ENCODE assay signal across 15 cellular contexts in genomic region chr9:14270358-14271077, GRCh38. TPM values are rescaled to one million over a fixed set of nuclear protein-coding genes. Genes with fewer than 3 reads are reported as not detected.
DNase-seq lines count a peak whose midpoint lies in the region; ATAC-seq and TF ChIP-seq lines count a peak whose summit lies in the region.
"Had no signal": no experiment of that assay in that cellular context is flagged by ENCODE, and none has a peak within 500 bp of the region (broad histone marks: within the 10 kb centered on the region; RNA-seq: fewer than 3 reads in every experiment).

No MANE protein-coding gene starts in this region.

- H3K9me3 Mint-ChIP-seq in type B pancreatic cell, result peaks cover 12% of the 10 kb centered on the region
- H3K9me3 Mint-ChIP-seq in endothelial cell (ENCODE audit: unreplicated experiment), result no peaks in the 10 kb centered on the region
- H3K9me3 Mint-ChIP-seq: activated CD4-positive, alpha-beta memory T cell treated with anti-CD3 and anti-CD28 coated beads for 36 hours had no signal

- no peak overlapping the region for H3K18ac ChIP-seq in mesenchymal stem cell (ENCODE audit: low read depth in 1 of 2, low read length in 2 of 2)

- peaks cover 4% of the 10 kb centered on the region for H3K79me1 ChIP-seq in mesenchymal stem cell (replicated peaks; ENCODE audit: low read length, poor library complexity, severe bottlenecking)

- H3K14ac ChIP-seq in mesenchymal stem cell (ENCODE audit: low read length in 2 of 2), result no peak overlapping the region

- in situ Hi-C loops in mammary epithelial cell (cut with MboI; ENCODE audit: low sequenced_read_pairs in 2 of 2), result no loop called here

- TF ChIP-seq CTCF in breast epithelium (IDR thresholded peaks at IDR 0.05) (no peak), mammary epithelial cell (conservative IDR thresholded peaks at IDR 0.05 in 1 of 2, IDR thresholded peaks at IDR 0.05 in 1 of 2; ENCODE audit: extremely low read depth in 1 of 2, insufficient read depth in 1 of 2, low read depth in 1 of 2, low read length in 2 of 2) (no peak), type B pancreatic cell (conservative IDR thresholded peaks at IDR 0.05) (no peak), endothelial cell (IDR thresholded peaks at IDR 0.05; ENCODE audit: unreplicated experiment) (no peak)

- H3K9me3 ChIP-seq in breast epithelium (no peaks in the 10 kb centered on the region), mammary epithelial cell (replicated peaks; ENCODE audit: insufficient read depth, low read length) (no peaks in the 10 kb centered on the region), mesenchymal stem cell (ENCODE audit: control insufficient read depth, low read length) (no peaks in the 10 kb centered on the region)

- H3K27me3 ChIP-seq in breast epithelium, result no peaks in the 10 kb centered on the region
- no peaks in the 10 kb centered on the region for H3K27me3 ChIP-seq in mammary epithelial cell (ENCODE audit: insufficient read depth, low read length)
- H3K27me3 ChIP-seq in mesenchymal stem cell (ENCODE audit: control insufficient read depth in 1 of 2, insufficient read depth in 1 of 2, low read length in 2 of 2), result no peaks in the 10 kb centered on the region

- DNase-seq in breast epithelium (ENCODE audit: low spot score in 2 of 2) (no peak), mammary epithelial cell (no peak), mesenchymal stem cell (peak; percentile 49), type B pancreatic cell (ENCODE audit: extremely low spot score, unreplicated experiment) (no peak), endothelial cell (ENCODE audit: low spot score) (no peak), NCI-H2029 treated with DMSO at 0.1 percent for 48 hours (lab: John Stamatoyannopoulos, UW) (no peak)
- DNase-seq: activated CD4-positive, alpha-beta memory T cell treated with anti-CD3 and anti-CD28 coated beads for 36 hours; amniotic stem cell; Calu3; GOT3; KBM-7; naive B cell; stimulated activated naive B cell treated with anti-CD40 and anti-IgM and Interleukin-4, amounts not matched to agents 10 μg/mL and 1 μg/mL and 100 μg/mL, for 72 hours had no signal

- intact Hi-C loops in breast epithelium (cut with DNase I; ENCODE audit: low total_unique reads), result no loop called here
- intact Hi-C loops in mammary epithelial cell (cut with micrococcal nuclease), result no loop called here

- H3K79me2 ChIP-seq in mammary epithelial cell (ENCODE audit: insufficient read depth, low read length), result peaks cover 79% of the 10 kb centered on the region

- dilution Hi-C loops in mammary epithelial cell (cut with HindIII; ENCODE audit: low sequenced_read_pairs), result loop anchor here (5.0 kb wide), 1 partner anchor 37 kb away; no protein-coding TSS in a partner anchor

- H3K4me2 ChIP-seq in mammary epithelial cell (ENCODE audit: insufficient read depth, low read depth, low read length), result no peak overlapping the region
- peak overlapping the region; percentile 2 for H3K4me2 ChIP-seq in mesenchymal stem cell (ENCODE audit: low read length, poor library complexity, severe bottlenecking)

- no peaks in the 10 kb centered on the region for H4K20me1 ChIP-seq in mammary epithelial cell (ENCODE audit: insufficient read depth, low read length)

- H3K4me1 Mint-ChIP-seq in type B pancreatic cell (ENCODE audit: unreplicated experiment) (peaks cover 48% of the 10 kb centered on the region), endothelial cell (ENCODE audit: unreplicated experiment) (peaks cover 52% of the 10 kb centered on the region)
- H3K4me1 Mint-ChIP-seq: naive B cell; stimulated activated naive B cell treated with anti-CD40 and anti-IgM and Interleukin-4, amounts not matched to agents 10 μg/mL and 1 μg/mL and 100 μg/mL, for 72 hours had no signal

- no peak overlapping the region for H4K8ac ChIP-seq in mesenchymal stem cell (ENCODE audit: low read length)

- BruUV-seq in mammary epithelial cell (replicated peaks; lab: Mats Ljungman, UMichigan), result no TSS peak

- H3K4ac ChIP-seq in mesenchymal stem cell (ENCODE audit: low read depth in 1 of 2, low read length in 2 of 2), result no peak overlapping the region

- CTCF ChIA-PET in mammary epithelial cell (lab: Charles Lee; ENCODE audit: low non-redundant PET), result no interaction called here

- peak overlapping the region; percentile 60 to 65 for H3K27ac ChIP-seq in breast epithelium
- H3K27ac ChIP-seq in mammary epithelial cell (ENCODE audit: insufficient read depth, low read depth, low read length), result no peak overlapping the region
- peak overlapping the region; percentile 1 for H3K27ac ChIP-seq in cingulate gyrus (ENCODE audit: low read depth, low read length)
- peak overlapping the region; percentile 57 for H3K27ac ChIP-seq in mesenchymal stem cell (ENCODE audit: low read length, poor library complexity, severe bottlenecking)

- no peak overlapping the region for H2BK5ac ChIP-seq in mesenchymal stem cell (ENCODE audit: low read depth, low read length, poor library complexity, severe bottlenecking)

- no peak for ATAC-seq in GM18907 (IDR thresholded peaks at IDR 0.05; ENCODE audit: unreplicated experiment)
- ATAC-seq: stimulated activated naive B cell treated with anti-CD40 and anti-IgM and Interleukin-4, amounts not matched to agents 10 μg/mL and 1 μg/mL and 100 μg/mL, for 72 hours had no signal

- peak overlapping the region; percentile 73 for H3K4me3 Mint-ChIP-seq in type B pancreatic cell
- no peak overlapping the region for H3K4me3 Mint-ChIP-seq in endothelial cell (ENCODE audit: unreplicated experiment)
- H3K4me3 Mint-ChIP-seq: activated CD4-positive, alpha-beta memory T cell treated with anti-CD3 and anti-CD28 coated beads for 36 hours; naive B cell; stimulated activated naive B cell treated with anti-CD40 and anti-IgM and Interleukin-4, amounts not matched to agents 10 μg/mL and 1 μg/mL and 100 μg/mL, for 72 hours had no signal

- TF ChIP-seq POLR2A in breast epithelium (IDR thresholded peaks at IDR 0.05), result no peak

- 69% methylated on average over 3 of the region's 4 CpGs for WGBS in mammary epithelial cell (ENCODE audit: low coverage, missing lambda C conversion rate)
- 35% methylated on average over 4 of the region's 4 CpGs for WGBS in mesenchymal stem cell

- H2BK15ac ChIP-seq in mesenchymal stem cell (ENCODE audit: low read depth, poor library complexity, severe bottlenecking), result no peak overlapping the region

- no peak overlapping the region for H3K9ac ChIP-seq in mammary epithelial cell (ENCODE audit: insufficient read depth, low read length)
- H3K9ac ChIP-seq in mesenchymal stem cell (ENCODE audit: low read length), result peak overlapping the region; percentile 19

- H3K27ac Mint-ChIP-seq in type B pancreatic cell, result peak overlapping the region; percentile 74
- no peak overlapping the region for H3K27ac Mint-ChIP-seq in endothelial cell (ENCODE audit: unreplicated experiment)
- H3K27ac Mint-ChIP-seq: activated CD4-positive, alpha-beta memory T cell treated with anti-CD3 and anti-CD28 coated beads for 36 hours; naive B cell; stimulated activated naive B cell treated with anti-CD40 and anti-IgM and Interleukin-4, amounts not matched to agents 10 μg/mL and 1 μg/mL and 100 μg/mL, for 72 hours had no signal

- H2BK12ac ChIP-seq in mesenchymal stem cell (ENCODE audit: low read length in 2 of 2), result no peak overlapping the region

- no peaks in the 10 kb centered on the region for H3K27me3 Mint-ChIP-seq in type B pancreatic cell
- H3K27me3 Mint-ChIP-seq in endothelial cell (ENCODE audit: unreplicated experiment), result peaks cover 2% of the 10 kb centered on the region

- H3K36me3 ChIP-seq in breast epithelium (no peaks in the 10 kb centered on the region), mammary epithelial cell (ENCODE audit: insufficient read depth, low read length) (no peaks in the 10 kb centered on the region), mesenchymal stem cell (ENCODE audit: control insufficient read depth in 1 of 2, insufficient read depth in 2 of 2, low read depth in 1 of 2, low read length in 2 of 2) (no peaks in the 10 kb centered on the region)

- peak overlapping the region in 2 of 3 donors; percentile 2 to 6 for H3K4me3 ChIP-seq in breast epithelium
- no peak overlapping the region for H3K4me3 ChIP-seq in mammary epithelial cell (replicated peaks in 1 of 3; ENCODE audit: insufficient read depth in 1 of 3, low read depth in 2 of 3, low read length in 3 of 3)
- peak overlapping the region in 1 of 2 experiments; percentile 50 for H3K4me3 ChIP-seq in mesenchymal stem cell (ENCODE audit: insufficient read depth in 1 of 2, low read depth in 1 of 2, low read length in 2 of 2)

- H3K36me3 Mint-ChIP-seq in type B pancreatic cell (peaks cover 23% of the 10 kb centered on the region), endothelial cell (ENCODE audit: low read depth, unreplicated experiment) (peaks cover 26% of the 10 kb centered on the region)
- H3K36me3 Mint-ChIP-seq: activated CD4-positive, alpha-beta memory T cell treated with anti-CD3 and anti-CD28 coated beads for 36 hours; naive B cell; stimulated activated naive B cell treated with anti-CD40 and anti-IgM and Interleukin-4, amounts not matched to agents 10 μg/mL and 1 μg/mL and 100 μg/mL, for 72 hours had no signal

- H2AFZ ChIP-seq in mammary epithelial cell (ENCODE audit: low read depth, low read length) (no peak overlapping the region), mesenchymal stem cell (ENCODE audit: low read depth, low read length) (no peak overlapping the region)

- H2AK5ac ChIP-seq in mesenchymal stem cell (ENCODE audit: low read length, severe bottlenecking), result peak overlapping the region; percentile 10

- no peak overlapping the region for H2BK120ac ChIP-seq in mesenchymal stem cell (ENCODE audit: low read depth, low read length)

- H3K23ac ChIP-seq in mesenchymal stem cell (ENCODE audit: low read length in 2 of 2), result no peak overlapping the region

- H4K91ac ChIP-seq in mesenchymal stem cell (ENCODE audit: low read length), result no peak overlapping the region

- peaks cover 0 to 26% of the 10 kb centered on the region in 2 donors for H3K4me1 ChIP-seq in breast epithelium
- peaks cover 21% of the 10 kb centered on the region for H3K4me1 ChIP-seq in mammary epithelial cell (ENCODE audit: insufficient read depth, low read length)
- peaks cover 5% of the 10 kb centered on the region for H3K4me1 ChIP-seq in mesenchymal stem cell (ENCODE audit: control insufficient read depth, insufficient read depth, low read depth, low read length)

RNA-seq across cellular contexts. Expression of gene NFIB, which starts 43.4 kb away (rescaled TPM):
- total RNA-seq in breast epithelium, result 100 to 1,000 TPM in 2 of 3 donors, 10 to 100 TPM in 1; 95.2 to 237 (median 105) TPM
- total RNA-seq in mammary epithelial cell, result 10 to 100 TPM; 64.3 to 96.9 TPM
- 37.4 TPM for polyA plus RNA-seq in mammary epithelial cell
- 360 TPM for polyA minus RNA-seq in mammary epithelial cell
- 1.2 TPM for polyA plus RNA-seq in mesenchymal stem cell (2013, experiment 1 of 2)
- polyA plus RNA-seq in mesenchymal stem cell (2013, experiment 2 of 2), result 0.78 TPM
- 62.9 and 76.4 TPM in 2 replicates for total RNA-seq in type B pancreatic cell (ENCODE audit: low replicate concordance)
- 120 TPM for total RNA-seq in endothelial cell (ENCODE audit: unreplicated experiment)
- total RNA-seq: activated CD4-positive, alpha-beta memory T cell treated with anti-CD3 and anti-CD28 coated beads for 36 hours had no signal

Comparison
In these comparisons a context has a peak if more than half of its experiments do, and no peak if none do; other contexts are left out.
1. H3K4me3 ChIP-seq: peak in breast epithelium (2 of 3); none in mammary epithelial cell (0 of 3).